10 cellular contexts compared by ENCODE assay signal in the genomic region with DNA sequence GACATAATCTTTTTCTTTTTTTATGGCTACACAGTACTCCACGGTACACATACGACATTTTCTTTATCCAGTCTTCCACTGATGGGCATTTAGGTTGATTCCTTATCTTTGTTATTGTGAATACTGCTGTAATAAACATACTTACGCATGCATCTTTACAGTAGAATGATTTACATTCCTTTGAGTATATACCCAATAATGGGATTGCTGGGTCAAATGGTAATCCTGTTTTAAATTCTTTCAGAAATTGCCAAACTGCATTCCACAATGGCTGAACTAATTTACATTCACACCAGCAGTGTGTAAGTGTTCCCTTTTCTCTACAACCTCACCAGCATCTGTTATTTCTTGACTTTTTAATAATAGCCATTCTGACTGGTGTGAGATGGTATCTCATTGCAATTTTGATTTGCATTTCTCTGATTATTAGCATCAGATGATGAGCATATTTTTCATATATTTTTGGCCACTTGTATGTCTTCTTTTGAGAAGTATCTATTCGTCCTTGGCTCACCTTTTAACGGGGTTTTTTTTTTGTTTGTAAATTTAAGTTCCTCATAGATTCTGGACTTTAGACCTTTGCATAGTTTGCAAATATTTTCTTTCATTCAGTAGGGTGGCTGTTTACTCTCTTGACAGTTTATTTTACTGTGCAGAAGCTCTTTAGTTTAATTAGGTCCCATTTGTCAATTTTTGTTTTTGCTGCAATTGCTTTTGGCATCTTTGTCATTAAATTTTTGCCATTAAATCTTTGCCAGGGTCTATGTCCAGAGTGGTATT. TPM values are rescaled to one million over a fixed set of nuclear protein-coding genes. Genes with fewer than 3 reads are reported as not detected.
"Had no signal": no experiment of that assay in that cellular context is flagged by ENCODE, and none has a peak within 500 bp of the region (broad histone marks: within the 10 kb centered on the region; RNA-seq: fewer than 3 reads in every experiment).

No MANE protein-coding gene starts in this region.

RNA-seq across cellular contexts. Expression of gene SERPIND1, which starts 52.6 kb away (rescaled TPM):
- total RNA-seq: naive thymus-derived CD8-positive, alpha-beta T cell; neural crest cell; osteocyte; posterior vena cava; psoas muscle; renal cortical epithelial cell; sigmoid colon; skeletal muscle tissue; transverse colon; vagina had no signal
- polyA plus RNA-seq: naive thymus-derived CD8-positive, alpha-beta T cell had no signal
